Comparison of ENCODE assay signal across 8 cellular contexts in the genomic region with DNA sequence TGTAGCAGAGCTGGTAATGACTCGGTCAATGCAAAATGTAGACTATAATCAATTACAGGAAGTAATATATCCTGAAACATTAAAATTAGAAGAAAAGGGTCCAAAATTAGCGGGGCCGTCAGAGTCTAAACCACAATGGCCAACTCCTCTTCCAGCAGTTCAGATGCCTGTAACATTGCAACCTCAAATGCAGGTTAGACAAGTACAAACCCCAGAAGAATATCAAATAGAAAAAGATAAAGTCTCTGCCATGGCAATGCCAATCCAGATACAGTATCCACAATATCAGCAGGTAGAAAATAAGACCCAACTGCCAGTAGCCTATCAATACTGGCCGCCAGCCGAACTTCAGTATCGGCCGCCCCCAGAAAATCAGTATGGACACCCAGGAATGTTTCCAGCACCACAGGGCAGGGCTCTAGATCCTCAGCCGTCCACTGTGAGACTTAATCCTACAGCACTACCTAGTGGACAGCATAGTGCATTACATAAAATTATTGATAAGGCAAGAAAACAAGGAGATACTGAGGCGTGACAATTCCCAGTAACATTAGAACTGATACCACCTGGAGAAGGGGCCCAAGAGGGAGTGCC.
DNase-seq lines count a peak whose midpoint lies in the region; ATAC-seq and TF ChIP-seq lines count a peak whose summit lies in the region.

No MANE protein-coding gene starts in this region.

- H3K4me1 ChIP-seq in Peyer's patch (no peaks in the 10 kb centered on the region), stomach (peaks cover 0 to 14% (median 3%) of the 10 kb centered on the region in 4 donors)

- peaks cover 23% of the 10 kb centered on the region for H3K27me3 Mint-ChIP-seq in nephron (ENCODE audit: low read depth)

- no peak overlapping the region for H3K4me3 Mint-ChIP-seq in nephron

- DNase-seq in NCI-H2029 treated with DMSO at 0.1 percent for 48 hours (lab: John Stamatoyannopoulos, UW), result peak; percentile 9
- DNase-seq in NCI-H2029 (lab: John Stamatoyannopoulos, UW), result no peak
- peak; percentile 31 for DNase-seq in HS-27A (ENCODE audit: low read depth)
- DNase-seq in Peyer's patch, result no peak
- DNase-seq in effector CD4-positive, alpha-beta T cell, result peak; percentile 12
- no peak for DNase-seq in stomach

- TF ChIP-seq CTCF in Peyer's patch (IDR thresholded peaks at IDR 0.05) (peak in 4 of 6 experiments; percentile 45 to 50 (median 47)), nephron (IDR thresholded peaks at IDR 0.05; ENCODE audit: unreplicated experiment in 3 of 3) (peak; percentile 72 to 78 (median 72)), stomach (IDR thresholded peaks at IDR 0.05) (peak in 3 of 7 experiments; percentile 6 to 26 (median 16))

- H3K4me1 Mint-ChIP-seq in nephron, result no peaks in the 10 kb centered on the region

- ATAC-seq in HG02970 (IDR thresholded peaks at IDR 0.05; ENCODE audit: low FRiP score, unreplicated experiment), result no peak

- H3K27ac ChIP-seq in Peyer's patch (no peak overlapping the region), stomach (no peak overlapping the region)

- H3K9me3 Mint-ChIP-seq in nephron, result no peaks in the 10 kb centered on the region

- H3K27me3 ChIP-seq in Peyer's patch, result no peaks in the 10 kb centered on the region
- H3K27me3 ChIP-seq in stomach, result peaks cover 0 to 85% (median 28%) of the 10 kb centered on the region in 3 donors

- H3K9me3 ChIP-seq in Peyer's patch, result no peaks in the 10 kb centered on the region
- no peaks in the 10 kb centered on the region for H3K9me3 ChIP-seq in stomach

- intact Hi-C loops in stomach (cut with DNase I; ENCODE audit: low total_unique reads), result no loop called here

- TF ChIP-seq POLR2A in Peyer's patch (IDR thresholded peaks at IDR 0.05) (no peak), stomach (IDR thresholded peaks at IDR 0.05) (no peak)

- no peaks in the 10 kb centered on the region for H3K36me3 Mint-ChIP-seq in nephron (ENCODE audit: low read depth)

- no peak for TF ChIP-seq EP300 in stomach (IDR thresholded peaks at IDR 0.05)

- H3K27ac Mint-ChIP-seq in nephron, result no peak overlapping the region

- H3K36me3 ChIP-seq in Peyer's patch, result no peaks in the 10 kb centered on the region
- H3K36me3 ChIP-seq in stomach, result no peaks in the 10 kb centered on the region

- H3K4me3 ChIP-seq in Peyer's patch, result no peak overlapping the region
- no peak overlapping the region for H3K4me3 ChIP-seq in stomach

- WGBS in stomach, 5 donors, result 32 to 62% (median 53%) methylated on average over 9 of the region's 9 CpGs

Comparison
In these comparisons a context has a peak if more than half of its experiments do, and no peak if none do; other contexts are left out.
1. DNase-seq: peak in NCI-H2029 treated with DMSO at 0.1 percent for 48 hours (single experiment), HS-27A (single experiment) and effector CD4-positive, alpha-beta T cell (single experiment); none in NCI-H2029 (single experiment), Peyer's patch (0 of 3) and stomach (single experiment).